19 cellular contexts compared by ENCODE assay signal in the genomic region with DNA sequence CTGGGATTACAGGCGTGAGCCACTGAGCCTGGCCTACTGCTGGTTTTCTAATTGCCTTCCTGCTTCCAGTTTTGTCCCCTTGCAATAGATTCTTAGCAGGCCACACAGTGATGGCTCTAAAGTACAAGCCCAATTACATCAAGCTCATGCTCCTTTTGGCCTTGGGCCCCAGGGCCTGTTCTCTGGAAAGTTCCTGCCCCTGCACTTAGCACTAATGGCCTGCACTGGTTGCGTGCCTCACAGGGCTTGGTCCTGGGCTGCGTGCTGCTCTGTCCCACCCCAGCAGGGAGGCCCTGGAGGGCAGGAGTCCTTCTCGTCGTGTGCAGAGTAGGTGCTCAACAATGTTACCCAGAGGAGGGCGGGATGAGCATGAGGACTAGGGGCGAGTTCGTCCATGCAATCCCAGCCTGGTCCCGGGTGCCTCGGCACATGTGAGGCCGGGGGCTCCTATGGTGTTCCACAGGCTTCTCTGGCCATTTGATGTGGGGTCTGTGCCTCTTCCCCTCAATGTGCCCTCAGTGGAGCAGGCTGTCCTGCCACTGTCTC. TPM values are rescaled to one million over a fixed set of nuclear protein-coding genes. Genes with fewer than 3 reads are reported as not detected.
A peak's percentile ranks its signal among the peaks of the same experiment; 100 is the strongest.
DNase-seq lines count a peak whose midpoint lies in the region; ATAC-seq and TF ChIP-seq lines count a peak whose summit lies in the region.
"Had no signal": no experiment of that assay in that cellular context is flagged by ENCODE, and none has a peak within 500 bp of the region (broad histone marks: within the 10 kb centered on the region; RNA-seq: fewer than 3 reads in every experiment).

No MANE protein-coding gene starts in this region.

- no peaks in the 10 kb centered on the region for H3K79me1 ChIP-seq in neuronal stem cell (ENCODE audit: low read depth, low read length)

- no peak overlapping the region for H3K23ac ChIP-seq in neuronal stem cell (ENCODE audit: low read depth, low read length, poor library complexity)

- H3K4me1 Mint-ChIP-seq in stimulated activated naive CD8-positive, alpha-beta T cell treated with anti-CD3 and anti-CD28 coated beads, Interleukin-15, Interleukin-2, amounts not matched to agents 100 ng/mL and 50 ng/mL, for 24 hours (ENCODE audit: low read depth), result no peaks in the 10 kb centered on the region
- H3K4me1 Mint-ChIP-seq: B cell, GM23338, IgD-negative memory B cell had no signal

- H3K4me3 ChIP-seq in neuronal stem cell (ENCODE audit: low read length in 2 of 2), result no peak overlapping the region
- no peak overlapping the region for H3K4me3 ChIP-seq in vagina
- H3K4me3 ChIP-seq: BLaER1 treated with 17β-estradiol and CSF1 and Interleukin-3, amounts not matched to agents 10 nM and 100 nM; GM23338 had no signal

- H3K27me3 ChIP-seq in neuronal stem cell (ENCODE audit: control insufficient read depth in 3 of 3, insufficient read depth in 3 of 3, low read depth in 1 of 3, low read length in 3 of 3), result peaks cover 0 to 8% (median 0%) of the 10 kb centered on the region in 3 experiments
- H3K27me3 ChIP-seq in vagina, result no peaks in the 10 kb centered on the region
- H3K27me3 ChIP-seq: BLaER1 treated with 17β-estradiol and CSF1 and Interleukin-3, amounts not matched to agents 10 nM and 100 nM had no signal

- H2BK12ac ChIP-seq in neuronal stem cell (ENCODE audit: low read length), result no peak overlapping the region

- no peak overlapping the region for H3K4me3 Mint-ChIP-seq in stimulated activated naive CD8-positive, alpha-beta T cell treated with anti-CD3 and anti-CD28 coated beads, Interleukin-15, Interleukin-2, amounts not matched to agents 100 ng/mL and 50 ng/mL, for 24 hours
- H3K4me3 Mint-ChIP-seq: B cell; CD8-positive, alpha-beta T cell; GM23338; HFFc6; IgD-negative memory B cell had no signal

- H3K36me3 ChIP-seq in neuronal stem cell (replicated peaks in 1 of 2; ENCODE audit: control insufficient read depth in 2 of 2, insufficient read depth in 2 of 2, low read length in 2 of 2), result no peaks in the 10 kb centered on the region
- no peaks in the 10 kb centered on the region for H3K36me3 ChIP-seq in vagina
- H3K36me3 ChIP-seq: BLaER1 treated with 17β-estradiol and CSF1 and Interleukin-3, amounts not matched to agents 10 nM and 100 nM had no signal

- no peak for TF ChIP-seq CTCF in vagina (IDR thresholded peaks at IDR 0.05)

- H3K4me1 ChIP-seq in neuronal stem cell (ENCODE audit: control insufficient read depth in 2 of 2, insufficient read depth in 1 of 2, low read depth in 1 of 2, low read length in 2 of 2) (no peaks in the 10 kb centered on the region), vagina (no peaks in the 10 kb centered on the region)
- H3K4me1 ChIP-seq: BLaER1 treated with 17β-estradiol and CSF1 and Interleukin-3, amounts not matched to agents 10 nM and 100 nM had no signal

- H3K9me3 Mint-ChIP-seq in stimulated activated naive CD8-positive, alpha-beta T cell treated with anti-CD3 and anti-CD28 coated beads, Interleukin-15, Interleukin-2, amounts not matched to agents 100 ng/mL and 50 ng/mL, for 24 hours, result no peaks in the 10 kb centered on the region
- H3K9me3 Mint-ChIP-seq: CD8-positive, alpha-beta T cell; GM23338; HFFc6 had no signal

- TF ChIP-seq POLR2A in vagina (IDR thresholded peaks at IDR 0.05), result no peak

- peak overlapping the region; percentile 49 for H3K27ac Mint-ChIP-seq in stimulated activated naive CD8-positive, alpha-beta T cell treated with anti-CD3 and anti-CD28 coated beads, Interleukin-15, Interleukin-2, amounts not matched to agents 100 ng/mL and 50 ng/mL, for 24 hours
- H3K27ac Mint-ChIP-seq: B cell; CD8-positive, alpha-beta T cell; GM23338; HFFc6 had no signal

- no peak overlapping the region for H2AFZ ChIP-seq in neuronal stem cell (ENCODE audit: low read length)
- H2AFZ ChIP-seq: GM23338 had no signal

- peak overlapping the region; percentile 84 for H3K18ac ChIP-seq in neuronal stem cell (ENCODE audit: low read length)

- intact Hi-C loops in vagina (cut with DNase I), result loop anchor here (5.0 kb wide), 1 partner anchor 373 kb away; no protein-coding TSS in a partner anchor

- ATAC-seq in stimulated activated naive CD8-positive, alpha-beta T cell treated with anti-CD3 and anti-CD28 coated beads, Interleukin-15, Interleukin-2, amounts not matched to agents 100 U/mL and 50 U/mL, for 24 hours, result no peak
- ATAC-seq: CD8-positive, alpha-beta T cell; GM23338; HCT116 had no signal

- no peaks in the 10 kb centered on the region for H3K36me3 Mint-ChIP-seq in stimulated activated naive CD8-positive, alpha-beta T cell treated with anti-CD3 and anti-CD28 coated beads, Interleukin-15, Interleukin-2, amounts not matched to agents 100 ng/mL and 50 ng/mL, for 24 hours (ENCODE audit: low read depth)
- H3K36me3 Mint-ChIP-seq: CD8-positive, alpha-beta T cell had no signal

- H3K27ac ChIP-seq in neuronal stem cell (replicated peaks; ENCODE audit: low read length) (no peak overlapping the region), vagina (no peak overlapping the region)
- H3K27ac ChIP-seq: BLaER1 treated with 17β-estradiol and CSF1 and Interleukin-3, amounts not matched to agents 10 nM and 100 nM had no signal

- no peak for DNase-seq in stimulated activated naive CD8-positive, alpha-beta T cell treated with anti-CD3 and anti-CD28 coated beads, Interleukin-15, Interleukin-2, amounts not matched to agents 100 U/mL and 50 U/mL, for 24 hours
- peak; percentile 77 for DNase-seq in islet precursor cell
- no peak for DNase-seq in neuronal stem cell (ENCODE audit: low spot score)
- DNase-seq in vagina (ENCODE audit: extremely low spot score in 2 of 2), result peak; percentile 76 to 77
- DNase-seq in NCI-H1092 treated with DMSO at 0.1 percent for 48 hours (lab: John Stamatoyannopoulos, UW), result no peak
- DNase-seq in amygdala (lab: John Stamatoyannopoulos, UW), result no peak
- DNase-seq in stimulated activated CD4-positive, alpha-beta T cell treated with anti-CD3 and anti-CD28 coated beads, Interleukin-15, amount 100 ng/mL, for 24 hours, result no peak
- DNase-seq: Calu3; CD8-positive, alpha-beta T cell; DND-41; EL; H7; HFFc6 had no signal

- WGBS in neuronal stem cell (ENCODE audit: extremely low coverage in 2 of 2, insufficient read length in 2 of 2, insufficient replicate concordance in 1 of 2), 2 donors, result no CpG with 5 or more reads among the region's 11 CpGs

- H2AK5ac ChIP-seq in neuronal stem cell (ENCODE audit: low read depth, low read length), result no peak overlapping the region

- H2BK5ac ChIP-seq in neuronal stem cell (ENCODE audit: low read length), result peak overlapping the region; percentile 32

- H3K4ac ChIP-seq in neuronal stem cell (ENCODE audit: low read length), result no peak overlapping the region

- no peak overlapping the region for H4K8ac ChIP-seq in neuronal stem cell (ENCODE audit: low read depth, low read length)

- H3K9me3 ChIP-seq in neuronal stem cell (replicated peaks in 1 of 2; ENCODE audit: control insufficient read depth in 2 of 2, insufficient read depth in 1 of 2, low read depth in 1 of 2, low read length in 2 of 2), result no peaks in the 10 kb centered on the region
- no peaks in the 10 kb centered on the region for H3K9me3 ChIP-seq in vagina
- H3K9me3 ChIP-seq: BLaER1 treated with 17β-estradiol and CSF1 and Interleukin-3, amounts not matched to agents 10 nM and 100 nM had no signal

- H2BK120ac ChIP-seq in neuronal stem cell (ENCODE audit: low read depth, low read length), result no peak overlapping the region

- H2BK15ac ChIP-seq in neuronal stem cell (ENCODE audit: low read length), result peak overlapping the region; percentile 34

- no peak overlapping the region for H4K91ac ChIP-seq in neuronal stem cell (ENCODE audit: low read depth, low read length, poor library complexity)

- no peaks in the 10 kb centered on the region for H3K27me3 Mint-ChIP-seq in stimulated activated naive CD8-positive, alpha-beta T cell treated with anti-CD3 and anti-CD28 coated beads, Interleukin-15, Interleukin-2, amounts not matched to agents 100 ng/mL and 50 ng/mL, for 24 hours

- H3K4me2 ChIP-seq in neuronal stem cell (ENCODE audit: insufficient read depth, low read length, poor library complexity, severe bottlenecking), result no peak overlapping the region
- H3K4me2 ChIP-seq: BLaER1 treated with 17β-estradiol and CSF1 and Interleukin-3, amounts not matched to agents 10 nM and 100 nM; GM23338 had no signal

- no peak overlapping the region for H3K9ac ChIP-seq in neuronal stem cell (ENCODE audit: low read depth, low read length, poor library complexity)
- H3K9ac ChIP-seq: BLaER1 treated with 17β-estradiol and CSF1 and Interleukin-3, amounts not matched to agents 10 nM and 100 nM had no signal

- no peak overlapping the region for H3K14ac ChIP-seq in neuronal stem cell (ENCODE audit: low read length)

RNA-seq across cellular contexts. Expression of a gene that starts 51.7 kb away (rescaled TPM):
- polyA plus RNA-seq in neuronal stem cell (2013, experiment 1 of 2), result 17.1 TPM
- polyA plus RNA-seq in neuronal stem cell (2013, experiment 2 of 2), result 17.3 TPM
- total RNA-seq in vagina, result 20.1 TPM

Comparison
In these comparisons a context has a peak if more than half of its experiments do, and no peak if none do; other contexts are left out.
1. DNase-seq: peak in islet precursor cell (single experiment) and vagina (2 of 2); none in stimulated activated naive CD8-positive, alpha-beta T cell treated with anti-CD3 and anti-CD28 coated beads, Interleukin-15, Interleukin-2, amounts not matched to agents 100 U/mL and 50 U/mL, for 24 hours (single experiment), neuronal stem cell (single experiment), NCI-H1092 treated with DMSO at 0.1 percent for 48 hours (single experiment), amygdala (0 of 56) and stimulated activated CD4-positive, alpha-beta T cell treated with anti-CD3 and anti-CD28 coated beads, Interleukin-15, amount 100 ng/mL, for 24 hours (single experiment).